8 cellular contexts compared by ENCODE assay signal in genomic region chr2:206800501-206801416, GRCh38. TPM values are rescaled to one million over a fixed set of nuclear protein-coding genes. Genes with fewer than 3 reads are reported as not detected.
DNase-seq lines count a peak whose midpoint lies in the region; ATAC-seq and TF ChIP-seq lines count a peak whose summit lies in the region.

No MANE protein-coding gene starts in this region.

- no peaks in the 10 kb centered on the region for H3K4me1 Mint-ChIP-seq in Calu3 (ENCODE audit: low read depth, unreplicated experiment)

- peak; percentile 57 for ATAC-seq in GM21381 (IDR thresholded peaks at IDR 0.05; ENCODE audit: unreplicated experiment)
- peak; percentile 36 to 46 for ATAC-seq in activated naive CD4-positive, alpha-beta T cell treated with anti-CD3 and anti-CD28 coated beads, Interleukin-2, amount 50 U/mL, for 72 hours
- no peak for ATAC-seq in HG03280 (IDR thresholded peaks at IDR 0.05; ENCODE audit: unreplicated experiment)

- BruUV-seq in Calu3 (replicated peaks; lab: Mats Ljungman, UMichigan) = no TSS peak

- H3K4me2 ChIP-seq in parathyroid adenoma (ENCODE audit: low read length) = no peak overlapping the region

- no peak overlapping the region for H2AFZ ChIP-seq in parathyroid adenoma

- no peaks in the 10 kb centered on the region for H3K27me3 Mint-ChIP-seq in Calu3 (ENCODE audit: unreplicated experiment)

- H3K36me3 Mint-ChIP-seq in Calu3 (ENCODE audit: insufficient read depth, unreplicated experiment) = peaks cover 7% of the 10 kb centered on the region
- H3K36me3 Mint-ChIP-seq in activated naive CD4-positive, alpha-beta T cell treated with anti-CD3 and anti-CD28 coated beads, Interleukin-2, amount 50 U/mL, for 72 hours = no peaks in the 10 kb centered on the region

- no peak overlapping the region for H3K9ac ChIP-seq in parathyroid adenoma

- no peaks in the 10 kb centered on the region for H3K36me3 ChIP-seq in parathyroid adenoma (ENCODE audit: control insufficient read depth, insufficient read depth, low read length)

- CTCF ChIA-PET in Calu3 (lab: Charles Lee) = interaction anchor here (0.5 to 1.2 kb wide), 4 partner anchors 182 to 729 kb away, joined by 3 to 5 read pairs (median 4); partner anchors contain the start of gene CREB1

- H3K27ac Mint-ChIP-seq in Calu3 (ENCODE audit: unreplicated experiment) = no peak overlapping the region
- peak overlapping the region in 1 of 2 donors; percentile 51 for H3K27ac Mint-ChIP-seq in activated naive CD4-positive, alpha-beta T cell treated with anti-CD3 and anti-CD28 coated beads, Interleukin-2, amount 50 U/mL, for 72 hours

- H3K79me2 ChIP-seq in parathyroid adenoma = no peaks in the 10 kb centered on the region

- H3K4me3 Mint-ChIP-seq in Calu3 (ENCODE audit: low read depth, unreplicated experiment) = no peak overlapping the region

- H3K9me3 Mint-ChIP-seq in Calu3 (ENCODE audit: low read depth, unreplicated experiment) = no peaks in the 10 kb centered on the region
- no peaks in the 10 kb centered on the region for H3K9me3 Mint-ChIP-seq in activated naive CD4-positive, alpha-beta T cell treated with anti-CD3 and anti-CD28 coated beads, Interleukin-2, amount 50 U/mL, for 72 hours

- no peaks in the 10 kb centered on the region for H3K27me3 ChIP-seq in parathyroid adenoma (ENCODE audit: control insufficient read depth, insufficient read depth, low read length)

- no peak overlapping the region for H3K27ac ChIP-seq in parathyroid adenoma

- DNase-seq in Calu3 (peak; percentile 64), Kasumi-1 (lab: John Stamatoyannopoulos, UW) (peak; percentile 36 to 40), RKO (ENCODE audit: low spot score) (peak; percentile 71), glomerular visceral epithelial cell (ENCODE audit: extremely low spot score) (peak; percentile 71)
- peak in 1 of 2 donors; percentile 50 for DNase-seq in activated naive CD4-positive, alpha-beta T cell treated with anti-CD3 and anti-CD28 coated beads, Interleukin-2, amount 50 U/mL, for 72 hours (ENCODE audit: low spot score in 2 of 2)

- intact Hi-C loops in Calu3 (cut with micrococcal nuclease; ENCODE audit: unreplicated experiment) = loop anchor here (1.0 to 10.0 kb wide), 4 partner anchors 182 to 934 kb away; partner anchors contain the start of gene KLF7

- H3K4me3 ChIP-seq in parathyroid adenoma (ENCODE audit: low read depth, low read length) = no peak overlapping the region

- TF ChIP-seq CTCF in Calu3 (IDR thresholded peaks at IDR 0.05; ENCODE audit: unreplicated experiment) (peak; percentile 62), parathyroid adenoma (IDR thresholded peaks at IDR 0.05) (peak; percentile 66)

- no peaks in the 10 kb centered on the region for H3K4me1 ChIP-seq in parathyroid adenoma

- no peaks in the 10 kb centered on the region for H3K9me3 ChIP-seq in parathyroid adenoma (ENCODE audit: control insufficient read depth, low read length)

RNA-seq across cellular contexts. Expression of gene FASTKD2, which starts 35.4 kb away (rescaled TPM):
- 31.5 and 31.9 TPM in 2 replicates for total RNA-seq in Calu3 (2022)
- total RNA-seq in activated naive CD4-positive, alpha-beta T cell treated with anti-CD3 and anti-CD28 coated beads, Interleukin-2, amount 50 U/mL, for 72 hours = 10 to 100 TPM; 24.8 to 35.9 TPM

RNA-seq across cellular contexts. Expression of gene MDH1B, which starts 35.6 kb away (rescaled TPM):
- total RNA-seq in Calu3 (2022) = 0.94 and 1.9 TPM in 2 replicates
- total RNA-seq in activated naive CD4-positive, alpha-beta T cell treated with anti-CD3 and anti-CD28 coated beads, Interleukin-2, amount 50 U/mL, for 72 hours = 1 to 10 TPM in 1 of 2 donors, under 1 TPM in 1; 0.36 to 1.4 TPM
